Comparison of ENCODE assay signal across 8 cellular contexts in the genomic region with DNA sequence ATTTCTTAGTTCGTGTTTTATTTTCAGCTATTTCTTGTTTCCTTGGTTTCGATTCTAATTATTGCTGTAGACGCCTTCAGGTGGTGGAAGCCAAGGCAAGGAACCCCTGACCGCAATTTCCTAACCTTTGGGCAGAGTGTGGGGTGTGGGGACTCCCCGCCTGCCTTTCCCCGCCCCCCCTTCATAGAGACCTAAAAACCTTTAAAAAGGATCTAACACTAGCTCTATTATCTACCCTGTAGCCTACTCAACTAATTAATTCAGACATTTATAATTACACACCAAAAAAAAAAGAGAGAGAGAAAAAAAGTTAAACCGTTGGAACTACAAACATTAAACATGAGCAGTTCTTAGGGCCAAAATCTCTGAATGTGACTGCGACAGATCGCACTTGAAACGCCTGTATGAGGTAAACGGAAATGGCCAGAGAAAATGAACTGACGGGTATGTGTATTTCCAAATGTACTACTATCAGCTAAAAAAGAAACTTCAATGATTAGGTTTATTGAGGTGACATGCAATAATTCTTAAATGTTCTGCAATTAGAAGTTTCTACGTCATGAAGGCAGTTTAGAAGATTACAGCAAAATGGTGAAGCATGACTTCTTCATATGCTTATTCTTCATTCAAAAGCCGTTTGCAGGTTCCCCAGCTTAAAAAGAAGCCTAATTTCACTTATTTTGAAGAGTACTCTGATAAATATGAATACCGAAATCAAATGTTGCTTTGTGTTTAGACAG. TPM values are rescaled to one million over a fixed set of nuclear protein-coding genes. Genes with fewer than 3 reads are reported as not detected.
DNase-seq lines count a peak whose midpoint lies in the region; ATAC-seq, FAIRE-seq and TF ChIP-seq lines count a peak whose summit lies in the region.

No MANE protein-coding gene starts in this region.

- H3K9me3 Mint-ChIP-seq in CD8-positive, alpha-beta memory T cell = no peaks in the 10 kb centered on the region
- H3K9me3 Mint-ChIP-seq in activated T-helper 17 cell treated with anti-CD3 and anti-CD28 coated beads, Interleukin-2, amount 50 U/mL, for 72 hours = no peaks in the 10 kb centered on the region

- peak; percentile 14 to 74 (median 64) for DNase-seq in CD8-positive, alpha-beta memory T cell
- DNase-seq in MG63 (no peak), left ventricle myocardium inferior (no peak), spleen (no peak), iPS-NIHi11 (ENCODE audit: low spot score) (no peak), GM12891 (ENCODE audit: insufficient read length, low spot score) (no peak)

- peaks cover 20 to 31% (median 30%) of the 10 kb centered on the region in 3 donors for H3K4me1 Mint-ChIP-seq in CD8-positive, alpha-beta memory T cell
- H3K4me1 Mint-ChIP-seq in activated T-helper 17 cell treated with anti-CD3 and anti-CD28 coated beads, Interleukin-2, amount 50 U/mL, for 72 hours = peaks cover 10% of the 10 kb centered on the region

- CTCF ChIA-PET in CD8-positive, alpha-beta memory T cell (lab: Charles Lee) = interaction anchor here (1.0 to 2.0 kb wide), 5 partner anchors 11 to 346 kb away, joined by 3 to 7 read pairs (median 3); partner anchors contain the start of genes FBXL17 and FER

- no peak for TF ChIP-seq POLR2A in spleen (IDR thresholded peaks at IDR 0.05)
- TF ChIP-seq POLR2A in GM12891 (IDR thresholded peaks at IDR 0.05; ENCODE audit: low read depth, low read length) = no peak

- intact Hi-C loops in left ventricle myocardium inferior (cut with micrococcal nuclease) = no loop called here
- intact Hi-C loops in spleen (cut with DNase I; ENCODE audit: low total_unique reads) = no loop called here

- no peak for FAIRE-seq in GM12891 (lab: Jason Lieb, UNC)

- WGBS in spleen, 5 donors = 15 to 23% (median 19%) methylated on average over 15 of the region's 15 CpGs

- peak overlapping the region; percentile 60 to 92 (median 80) for H3K27ac Mint-ChIP-seq in CD8-positive, alpha-beta memory T cell
- H3K27ac Mint-ChIP-seq in activated T-helper 17 cell treated with anti-CD3 and anti-CD28 coated beads, Interleukin-2, amount 50 U/mL, for 72 hours = peak overlapping the region; percentile 37

- no peaks in the 10 kb centered on the region for H3K36me3 ChIP-seq in CD8-positive, alpha-beta memory T cell (ENCODE audit: insufficient read depth, low read length)
- H3K36me3 ChIP-seq in MG63 (peaks cover 4% of the 10 kb centered on the region; the same call in 1 of the 2 replicates), left ventricle myocardium inferior (no peaks in the 10 kb centered on the region), spleen (no peaks in the 10 kb centered on the region)

- ATAC-seq in GM21619 (IDR thresholded peaks at IDR 0.05; ENCODE audit: unreplicated experiment) = peak; percentile 31
- peak; percentile 73 for ATAC-seq in activated T-helper 17 cell treated with anti-CD3 and anti-CD28 coated beads, Interleukin-2, amount 50 U/mL, for 72 hours (replicated peaks)

- H3K4me3 Mint-ChIP-seq in CD8-positive, alpha-beta memory T cell = peak overlapping the region; percentile 82 to 93 (median 90)
- peak overlapping the region; percentile 80 for H3K4me3 Mint-ChIP-seq in activated T-helper 17 cell treated with anti-CD3 and anti-CD28 coated beads, Interleukin-2, amount 50 U/mL, for 72 hours

- POLR2A ChIA-PET in CD8-positive, alpha-beta memory T cell (lab: Charles Lee) = interaction anchor here (0.6 to 1.5 kb wide), 5 partner anchors 287 to 698 kb away, joined by 3 to 10 read pairs (median 4); partner anchors contain the start of genes FBXL17 and PJA2

- peaks cover 6 to 24% of the 10 kb centered on the region in 2 donors for H3K27me3 Mint-ChIP-seq in CD8-positive, alpha-beta memory T cell
- H3K27me3 Mint-ChIP-seq in activated T-helper 17 cell treated with anti-CD3 and anti-CD28 coated beads, Interleukin-2, amount 50 U/mL, for 72 hours = peaks cover 32% of the 10 kb centered on the region

- peak overlapping the region; percentile 48 for H3K27ac ChIP-seq in CD8-positive, alpha-beta memory T cell (ENCODE audit: low read depth, low read length)
- peak overlapping the region; percentile 94 for H3K27ac ChIP-seq in left ventricle myocardium inferior (replicated peaks)
- H3K27ac ChIP-seq in spleen = peak overlapping the region; percentile 80 to 98 (median 91)

- H3K4me3 ChIP-seq in CD8-positive, alpha-beta memory T cell (ENCODE audit: low read length) = peak overlapping the region; percentile 81
- H3K4me3 ChIP-seq in MG63 (peak overlapping the region; percentile 84), left ventricle myocardium inferior (peak overlapping the region; percentile 86), spleen (peak overlapping the region; percentile 45 to 82 (median 66))

- H3K9me3 ChIP-seq in CD8-positive, alpha-beta memory T cell (ENCODE audit: low read length) = no peaks in the 10 kb centered on the region
- H3K9me3 ChIP-seq in MG63 (no peaks in the 10 kb centered on the region), left ventricle myocardium inferior (replicated peaks) (no peaks in the 10 kb centered on the region), spleen (no peaks in the 10 kb centered on the region)

- TF ChIP-seq CTCF in left ventricle myocardium inferior (IDR thresholded peaks at IDR 0.05; ENCODE audit: borderline replicate concordance) (no peak), spleen (IDR thresholded peaks at IDR 0.05 in 8 of 11, conservative IDR thresholded peaks at IDR 0.05 in 3 of 11) (no peak)

- peaks cover 6% of the 10 kb centered on the region for H3K4me1 ChIP-seq in CD8-positive, alpha-beta memory T cell (ENCODE audit: insufficient read depth, low read length)
- H3K4me1 ChIP-seq in left ventricle myocardium inferior (peaks cover 22% of the 10 kb centered on the region), spleen (peaks cover 0 to 48% (median 29%) of the 10 kb centered on the region in 6 donors)

- no peaks in the 10 kb centered on the region for H3K27me3 ChIP-seq in CD8-positive, alpha-beta memory T cell (ENCODE audit: insufficient read depth, low read length, poor library complexity, severe bottlenecking)
- H3K27me3 ChIP-seq in MG63 (no peaks in the 10 kb centered on the region), left ventricle myocardium inferior (ENCODE audit: low read depth) (no peaks in the 10 kb centered on the region), spleen (replicated peaks in 1 of 7) (no peaks in the 10 kb centered on the region)

- H3K36me3 Mint-ChIP-seq in CD8-positive, alpha-beta memory T cell = peaks cover 0 to 4% (median 0%) of the 10 kb centered on the region in 3 donors
- no peaks in the 10 kb centered on the region for H3K36me3 Mint-ChIP-seq in activated T-helper 17 cell treated with anti-CD3 and anti-CD28 coated beads, Interleukin-2, amount 50 U/mL, for 72 hours (ENCODE audit: low read depth)

TF ChIP-seq in GM12891, 5 proteins besides CTCF, POLR2A, EP300 and RAD21:
- TF ChIP-seq POLR2AphosphoS5 (IDR thresholded peaks at IDR 0.05; ENCODE audit: low read depth, low read length) = no peak
- TF ChIP-seq TAF1 (IDR thresholded peaks at IDR 0.05; ENCODE audit: low read depth, low read length) = no peak
- TF ChIP-seq PAX5 (IDR thresholded peaks at IDR 0.05; ENCODE audit: insufficient read depth, low read length, severe bottlenecking) = no peak
- no peak for TF ChIP-seq POU2F2 (IDR thresholded peaks at IDR 0.05; ENCODE audit: low read depth, low read length)
- no peak for TF ChIP-seq SPI1 (IDR thresholded peaks at IDR 0.05; ENCODE audit: low read depth, low read length)

RNA-seq across cellular contexts. Expression of gene FER, which starts 19.0 kb away (rescaled TPM):
- total RNA-seq in CD8-positive, alpha-beta memory T cell = 10 to 100 TPM; 10.1 to 10.6 TPM
- 11.3 TPM for polyA plus RNA-seq in CD8-positive, alpha-beta memory T cell
- 5.9 and 9.9 TPM in 2 replicates for total RNA-seq in MG63 (2014; rRNA removed; shearing (Covaris generic); ENCODE audit: low replicate concordance)
- total RNA-seq in activated T-helper 17 cell treated with anti-CD3 and anti-CD28 coated beads, Interleukin-2, amount 50 U/mL, for 72 hours = 1 to 10 TPM; 9.5 to 9.9 TPM
- total RNA-seq in left ventricle myocardium inferior (13.4 TPM), spleen (10 to 100 TPM; 16.7 to 38.8 (median 28.2) TPM)
- 1 to 10 TPM in 2 of 3 donors, under 1 TPM in 1; 0.96 to 1.5 (median 1.2) TPM for polyA plus RNA-seq in spleen
- polyA plus RNA-seq in GM12891 (2012; ENCODE audit: low read depth, missing spikeins) = 5.2 TPM

Comparison
In these comparisons a context has a peak if more than half of its experiments do, and no peak if none do; other contexts are left out.
1. DNase-seq: peak in CD8-positive, alpha-beta memory T cell (5 of 5); none in MG63 (single experiment), left ventricle myocardium inferior (single experiment), spleen (single experiment), iPS-NIHi11 (single experiment) and GM12891 (single experiment).
2. Peak in every context shown above with its lines, with median percentiles within 50 percentile points of each other: H3K27ac ChIP-seq and H3K4me3 ChIP-seq.